Comparison of ENCODE assay signal across 31 cellular contexts in the genomic region with DNA sequence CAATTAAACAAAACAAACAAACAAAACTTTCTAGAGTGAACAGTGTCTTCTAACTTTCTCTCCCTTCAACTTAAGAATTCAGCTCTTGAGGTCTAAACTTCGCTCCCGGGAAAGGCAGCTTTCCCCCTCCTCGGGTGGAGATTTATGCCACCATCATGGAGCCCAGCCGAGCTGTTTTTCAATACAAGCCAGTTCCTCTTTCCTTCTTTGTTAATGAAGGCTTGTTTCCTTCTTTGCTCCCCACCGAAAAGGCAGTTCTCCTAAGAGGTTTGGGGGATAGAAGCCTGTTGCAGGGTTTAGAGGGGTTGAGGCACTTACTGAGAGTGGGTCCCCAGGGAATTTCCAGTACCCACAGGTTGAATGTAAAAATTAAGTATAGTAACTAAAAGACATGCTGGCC. TPM values are rescaled to one million over a fixed set of nuclear protein-coding genes. Genes with fewer than 3 reads are reported as not detected.
DNase-seq lines count a peak whose midpoint lies in the region; ATAC-seq, FAIRE-seq and TF ChIP-seq lines count a peak whose summit lies in the region.
"Had no signal": no experiment of that assay in that cellular context is flagged by ENCODE, and none has a peak within 500 bp of the region (broad histone marks: within the 10 kb centered on the region; RNA-seq: fewer than 3 reads in every experiment).

No MANE protein-coding gene starts in this region.

- peak; percentile 21 for FAIRE-seq in GM18507 (lab: Jason Lieb, UNC)
- FAIRE-seq: islet of Langerhans had no signal

- H3K9me3 ChIP-seq in Loucy (ENCODE audit: insufficient read depth, low read depth, low read length) (no peaks in the 10 kb centered on the region), OCI-LY7 (ENCODE audit: low read length) (no peaks in the 10 kb centered on the region)
- H3K9me3 ChIP-seq: left ventricle myocardium inferior, psoas muscle, sigmoid colon had no signal

- H3K27me3 Mint-ChIP-seq in memory B cell: peaks cover 10% of the 10 kb centered on the region

- H3K79me2 ChIP-seq in Loucy (ENCODE audit: insufficient read depth, low read length) (no peaks in the 10 kb centered on the region), OCI-LY7 (ENCODE audit: insufficient read depth, low read depth, low read length) (no peaks in the 10 kb centered on the region)

- intact Hi-C loops in OCI-LY7 (cut with micrococcal nuclease; ENCODE audit: unreplicated experiment): no loop called here

- H3K4me3 ChIP-seq in Loucy (ENCODE audit: low read length, poor library complexity, severe bottlenecking) (no peak overlapping the region), OCI-LY7 (ENCODE audit: low read depth, low read length, poor library complexity, severe bottlenecking) (no peak overlapping the region)
- H3K4me3 ChIP-seq: left ventricle myocardium inferior, psoas muscle, sigmoid colon had no signal

- no peak overlapping the region for H3K27ac Mint-ChIP-seq in memory B cell
- H3K27ac Mint-ChIP-seq: activated naive CD4-positive, alpha-beta T cell treated with anti-CD3 and anti-CD28 coated beads, Interleukin-2, amount 10 ng/mL, durations not matched to agents 7 days and 5 days; CD8-positive, alpha-beta T cell; mesothelial cell of epicardium had no signal

- H3K4me1 ChIP-seq in Loucy (ENCODE audit: insufficient read depth, low read length, poor library complexity, severe bottlenecking) (peaks cover 9% of the 10 kb centered on the region), OCI-LY7 (ENCODE audit: insufficient read depth, low read length, poor library complexity, severe bottlenecking) (no peaks in the 10 kb centered on the region)
- H3K4me1 ChIP-seq: left ventricle myocardium inferior, psoas muscle, sigmoid colon had no signal

- H2AFZ ChIP-seq in Loucy (ENCODE audit: low read length) (peak overlapping the region; percentile 42; the same call in 1 of the 2 replicates), OCI-LY7 (ENCODE audit: low read length) (no peak overlapping the region)

- H4K20me1 ChIP-seq in Loucy (ENCODE audit: insufficient read depth, low read length, poor library complexity, severe bottlenecking): no peaks in the 10 kb centered on the region
- H4K20me1 ChIP-seq in OCI-LY7 (ENCODE audit: insufficient read depth, low read length): no peaks in the 10 kb centered on the region

- no peak overlapping the region for H3K27ac ChIP-seq in OCI-LY7 (ENCODE audit: low read depth, low read length, poor library complexity, severe bottlenecking)
- H3K27ac ChIP-seq: brain microvascular endothelial cell, left ventricle myocardium inferior, psoas muscle, sigmoid colon had no signal

- H3K27me3 ChIP-seq in Loucy (ENCODE audit: insufficient read depth, low read length, poor library complexity, severe bottlenecking): no peaks in the 10 kb centered on the region

- H3K4me3 Mint-ChIP-seq in memory B cell: no peak overlapping the region
- H3K4me3 Mint-ChIP-seq: activated naive CD4-positive, alpha-beta T cell treated with anti-CD3 and anti-CD28 coated beads, Interleukin-2, amount 10 ng/mL, durations not matched to agents 7 days and 5 days; CD8-positive, alpha-beta T cell; mesothelial cell of epicardium had no signal

- peak; percentile 34 for ATAC-seq in memory B cell (ENCODE audit: low read depth)
- ATAC-seq in HG03025 (IDR thresholded peaks at IDR 0.05; ENCODE audit: low FRiP score, unreplicated experiment): no peak
- ATAC-seq: CD8-positive, alpha-beta T cell; HCT116; psoas muscle; SK-N-SH treated with all-trans-retinoic acid at 6 μM for 48 hours had no signal

- CTCF ChIA-PET in OCI-LY7 (lab: Charles Lee; ENCODE audit: unreplicated experiment): no interaction called here

- H3K36me3 Mint-ChIP-seq in memory B cell: no peaks in the 10 kb centered on the region
- H3K36me3 Mint-ChIP-seq: activated naive CD4-positive, alpha-beta T cell treated with anti-CD3 and anti-CD28 coated beads, Interleukin-2, amount 10 ng/mL, durations not matched to agents 7 days and 5 days; CD8-positive, alpha-beta T cell; mesothelial cell of epicardium; naive B cell had no signal

- BruUV-seq in OCI-LY7 (replicated peaks; lab: Mats Ljungman, UMichigan): no TSS peak

- DNase-seq in GM18507 (ENCODE audit: extremely low spot score, insufficient read length, low read depth): no peak
- peak; percentile 4 for DNase-seq in OCI-LY7 (ENCODE audit: low spot score)
- DNase-seq in memory B cell (ENCODE audit: low spot score in 2 of 2): no peak
- DNase-seq in cerebellar nuclear complex (lab: John Stamatoyannopoulos, UW): no peak
- DNase-seq in anterior cingulate cortex (lab: John Stamatoyannopoulos, UW): no peak
- DNase-seq: activated CD4-positive, alpha-beta T cell treated with anti-CD3 and anti-CD28 coated beads, Interleukin-2, amount 50 U/mL, for 4 hours; activated CD8-positive, alpha-beta memory T cell treated with anti-CD3 and anti-CD28 coated beads, Interleukin-2, amount 50 U/mL, for 48 hours; activated naive CD4-positive, alpha-beta T cell treated with anti-CD3 and anti-CD28 coated beads, Interleukin-2, amount 10 ng/mL, durations not matched to agents 7 days and 5 days; brain microvascular endothelial cell; CD8-positive, alpha-beta T cell; DMS 273 treated with DMSO at 0.1 percent for 48 hours; EL; left ventricle myocardium inferior; naive B cell; NCI-H2029; NCI-H226; NCI-H69; occipital lobe; psoas muscle; sigmoid colon; stimulated activated CD4-positive, alpha-beta T cell treated with anti-CD3 and anti-CD28 coated beads, Interleukin-15, amount 100 ng/mL, for 24 hours; stimulated activated naive CD4-positive, alpha-beta T cell; T-helper 9 cell had no signal

- POLR2A ChIA-PET in OCI-LY7 (lab: Charles Lee): interaction anchor here (0.6 to 0.9 kb wide), 2 partner anchors 321 to 1077 kb away, joined by 3 read pairs; no protein-coding TSS in a partner anchor

- peaks cover 3% of the 10 kb centered on the region for H3K4me1 Mint-ChIP-seq in memory B cell
- H3K4me1 Mint-ChIP-seq: activated naive CD4-positive, alpha-beta T cell treated with anti-CD3 and anti-CD28 coated beads, Interleukin-2, amount 10 ng/mL, durations not matched to agents 7 days and 5 days; mesothelial cell of epicardium had no signal

- no peaks in the 10 kb centered on the region for H3K9me3 Mint-ChIP-seq in memory B cell
- H3K9me3 Mint-ChIP-seq: activated naive CD4-positive, alpha-beta T cell treated with anti-CD3 and anti-CD28 coated beads, Interleukin-2, amount 10 ng/mL, durations not matched to agents 7 days and 5 days; CD8-positive, alpha-beta T cell; mesothelial cell of epicardium had no signal

- H3K9ac ChIP-seq in Loucy (ENCODE audit: low read depth, low read length, poor library complexity, severe bottlenecking): no peak overlapping the region

- H3K36me3 ChIP-seq in Loucy (ENCODE audit: insufficient read depth, low read length): no peaks in the 10 kb centered on the region
- no peaks in the 10 kb centered on the region for H3K36me3 ChIP-seq in OCI-LY7 (ENCODE audit: insufficient read depth, low read length)
- H3K36me3 ChIP-seq: brain microvascular endothelial cell, left ventricle myocardium inferior, sigmoid colon had no signal

- H3K9me2 ChIP-seq in Loucy (replicated peaks; ENCODE audit: low read depth, low read length) (no peaks in the 10 kb centered on the region), OCI-LY7 (ENCODE audit: insufficient read depth, low read length) (no peaks in the 10 kb centered on the region)

- TF ChIP-seq CTCF in Loucy (conservative IDR thresholded peaks at IDR 0.05; ENCODE audit: low read length) (no peak), OCI-LY7 (conservative IDR thresholded peaks at IDR 0.05; ENCODE audit: low read length) (no peak)

- H3K4me2 ChIP-seq in Loucy (ENCODE audit: low read depth, low read length, poor library complexity, severe bottlenecking) (no peak overlapping the region), OCI-LY7 (ENCODE audit: low read length) (no peak overlapping the region)

- H3F3A ChIP-seq in Loucy (ENCODE audit: low read depth): no peaks in the 10 kb centered on the region

RNA-seq across cellular contexts. Expression of a gene that starts 26.5 kb away (rescaled TPM):
- not detected in 2 replicates for total RNA-seq in OCI-LY7 (2014; rRNA removed; shearing (Covaris generic))
- not detected in 2 replicates for total RNA-seq in OCI-LY7 (2022)
- total RNA-seq: CD8-positive, alpha-beta T cell; chondrocyte; mesothelial cell of epicardium; sigmoid colon; urinary bladder had no signal
